14 cellular contexts compared by ENCODE assay signal in genomic region chr1:83639785-83640184, GRCh38.
DNase-seq lines count a peak whose midpoint lies in the region; ATAC-seq and TF ChIP-seq lines count a peak whose summit lies in the region.
"Had no signal": no experiment of that assay in that cellular context is flagged by ENCODE, and none has a peak within 500 bp of the region (broad histone marks: within the 10 kb centered on the region; RNA-seq: fewer than 3 reads in every experiment).

No MANE protein-coding gene starts in this region.

- H3K27me3 Mint-ChIP-seq in brain (peaks cover 4% of the 10 kb centered on the region), nephron progenitor cell (ENCODE audit: low read depth, poor library complexity) (peaks cover 4% of the 10 kb centered on the region)

- H3K36me3 ChIP-seq in heart right ventricle, result no peaks in the 10 kb centered on the region

- no peak overlapping the region for H3K4me3 ChIP-seq in epithelial cell of proximal tubule (ENCODE audit: low read depth, low read length)
- no peak overlapping the region for H3K4me3 ChIP-seq in heart right ventricle
- H3K4me3 ChIP-seq: GM23248 had no signal

- H3K4me3 Mint-ChIP-seq in brain (peak overlapping the region in 1 of 5 experiments; percentile 40), nephron progenitor cell (no peak overlapping the region)
- H3K4me3 Mint-ChIP-seq: H9, IgD-negative memory B cell had no signal

- no peak overlapping the region for H3K27ac ChIP-seq in C4-2B
- no peak overlapping the region for H3K27ac ChIP-seq in heart right ventricle
- H3K27ac ChIP-seq: 22Rv1, GM23248 had no signal

- H3K9me3 Mint-ChIP-seq in brain, result no peaks in the 10 kb centered on the region
- no peaks in the 10 kb centered on the region for H3K9me3 Mint-ChIP-seq in nephron progenitor cell
- H3K9me3 Mint-ChIP-seq: H9 had no signal

- H3K36me3 Mint-ChIP-seq in brain, result no peaks in the 10 kb centered on the region
- no peaks in the 10 kb centered on the region for H3K36me3 Mint-ChIP-seq in nephron progenitor cell (ENCODE audit: low read depth)
- H3K36me3 Mint-ChIP-seq: IgD-negative memory B cell had no signal

- ATAC-seq in heart right ventricle, result no peak

- no peaks in the 10 kb centered on the region for H3K9me3 ChIP-seq in heart right ventricle

- H3K27ac Mint-ChIP-seq in brain (peak overlapping the region in 3 of 5 experiments; percentile 27 to 60 (median 59)), nephron progenitor cell (peak overlapping the region; percentile 52)
- H3K27ac Mint-ChIP-seq: H9, IgD-negative memory B cell had no signal

- H3K4me1 ChIP-seq in heart right ventricle, result peaks cover 0 to 20% (median 10%) of the 10 kb centered on the region in 9 donors

- peak; percentile 10 for TF ChIP-seq CTCF in C4-2B (conservative IDR thresholded peaks at IDR 0.05)
- TF ChIP-seq CTCF in brain (conservative IDR thresholded peaks at IDR 0.05), result no peak
- TF ChIP-seq CTCF in epithelial cell of proximal tubule (conservative IDR thresholded peaks at IDR 0.05; ENCODE audit: low read depth, low read length), result peak; percentile 15
- TF ChIP-seq CTCF in nephron progenitor cell (IDR thresholded peaks at IDR 0.05), result no peak
- TF ChIP-seq CTCF in heart right ventricle (IDR thresholded peaks at IDR 0.05), result peak in 1 of 9 donors; percentile 16

- 82 to 84% methylated on average over 3 of the region's 3 CpGs for WGBS in heart right ventricle, 2 donors

- no peaks in the 10 kb centered on the region for H3K27me3 ChIP-seq in heart right ventricle

- intact Hi-C loops in cardiac septum (cut with DNase I) (no loop called here), heart right ventricle (cut with DNase I) (loop anchor here in 2 of 10 donors (2.0 to 5.0 kb wide), 2 partner anchors 53 to 127 kb away; no protein-coding TSS in a partner anchor)

- DNase-seq in epithelial cell of proximal tubule (ENCODE audit: low read depth) (no peak), nephron progenitor cell (no peak), cardiac septum (ENCODE audit: low spot score) (no peak), heart right ventricle (no peak), ureter (ENCODE audit: low spot score) (no peak), NCI-H748 (lab: John Stamatoyannopoulos, UW; ENCODE audit: unreplicated experiment) (no peak)
- DNase-seq: DMS53, GF-D8, GM23248, H9 had no signal

- H3K4me1 Mint-ChIP-seq in brain, result peaks cover 41% of the 10 kb centered on the region
- peaks cover 22% of the 10 kb centered on the region for H3K4me1 Mint-ChIP-seq in nephron progenitor cell

Comparison
In these comparisons a context has a peak if more than half of its experiments do, and no peak if none do; other contexts are left out.
1. CTCF ChIP-seq: peak in C4-2B (single experiment) and epithelial cell of proximal tubule (single experiment); none in brain (0 of 2) and nephron progenitor cell (single experiment).